In the genomic region with DNA sequence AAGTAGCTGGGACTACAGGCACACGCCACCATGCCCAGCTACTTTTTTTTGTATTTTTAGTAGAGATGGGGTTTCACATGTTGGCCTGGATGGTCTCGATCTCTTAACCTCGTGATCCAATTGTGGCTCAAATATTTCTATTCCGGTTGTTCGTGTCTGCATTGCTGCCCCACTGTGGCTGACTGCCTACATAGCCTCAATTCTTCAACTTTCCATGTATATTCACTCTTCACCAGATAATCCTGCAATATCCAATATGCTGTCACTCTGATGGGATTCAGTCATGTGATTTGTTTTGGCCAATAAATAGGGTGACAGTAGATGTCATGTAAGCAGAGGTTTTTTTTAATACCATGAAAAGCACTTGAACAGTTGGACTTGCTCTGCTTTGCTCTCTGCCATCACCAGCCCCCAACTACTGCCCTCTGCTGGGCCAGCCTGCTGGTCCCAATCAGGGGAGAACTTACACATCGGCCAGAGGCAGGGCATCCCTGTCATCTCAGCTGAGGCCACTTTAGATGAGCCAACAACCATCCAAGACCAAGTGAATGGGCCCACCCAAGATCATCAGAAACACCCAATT, we compare ENCODE assay signal across 9 cellular contexts. TPM values are rescaled to one million over a fixed set of nuclear protein-coding genes. Genes with fewer than 3 reads are reported as not detected.
A peak's percentile ranks its signal among the peaks of the same experiment; 100 is the strongest.
DNase-seq lines count a peak whose midpoint lies in the region; ATAC-seq and TF ChIP-seq lines count a peak whose summit lies in the region.
"Had no signal": no experiment of that assay in that cellular context is flagged by ENCODE, and none has a peak within 500 bp of the region (broad histone marks: within the 10 kb centered on the region; RNA-seq: fewer than 3 reads in every experiment).

No MANE protein-coding gene starts in this region.

- no peak for ATAC-seq in body of pancreas
- ATAC-seq in HG03039 (IDR thresholded peaks at IDR 0.05; ENCODE audit: unreplicated experiment), result no peak
- no peak for ATAC-seq in activated T-helper 17 cell treated with anti-CD3 and anti-CD28 coated beads, Interleukin-2, amount 50 U/mL, for 72 hours (replicated peaks)

- H3K36me3 ChIP-seq in OCI-LY1 (ENCODE audit: insufficient read depth, low read length) (peaks cover 34% of the 10 kb centered on the region), body of pancreas (replicated peaks in 1 of 2; ENCODE audit: insufficient read depth in 1 of 2, low read depth in 2 of 2) (no peaks in the 10 kb centered on the region), stomach (peaks cover 0 to 17% (median 13%) of the 10 kb centered on the region in 4 donors)

- H3K4me3 Mint-ChIP-seq in activated T-helper 17 cell treated with anti-CD3 and anti-CD28 coated beads, Interleukin-2, amount 50 U/mL, for 72 hours, result no peak overlapping the region

- H3K4me1 ChIP-seq in OCI-LY1 (ENCODE audit: insufficient read depth, low read length, severe bottlenecking) (no peaks in the 10 kb centered on the region), body of pancreas (no peaks in the 10 kb centered on the region), stomach (no peaks in the 10 kb centered on the region)

- H3K79me2 ChIP-seq in OCI-LY1 (ENCODE audit: insufficient read depth, low read length), result no peaks in the 10 kb centered on the region

- peaks cover 73% of the 10 kb centered on the region for H3K36me3 Mint-ChIP-seq in activated T-helper 17 cell treated with anti-CD3 and anti-CD28 coated beads, Interleukin-2, amount 50 U/mL, for 72 hours (ENCODE audit: low read depth)

- in situ Hi-C loops in ACHN (cut with HindIII; ENCODE audit: low pct_ligation_motif_present, low pct_unique_long_range_greater_than_20kb, low sequenced_read_pairs), result no loop called here

- no peaks in the 10 kb centered on the region for H3F3A ChIP-seq in OCI-LY1 (ENCODE audit: insufficient read depth, low read length)

- H3K9me2 ChIP-seq in OCI-LY1 (ENCODE audit: low read depth, low read length), result no peaks in the 10 kb centered on the region

- no peaks in the 10 kb centered on the region for H3K27me3 ChIP-seq in OCI-LY1 (ENCODE audit: insufficient read depth, low read length)
- H3K27me3 ChIP-seq in body of pancreas, result no peaks in the 10 kb centered on the region
- H3K27me3 ChIP-seq in stomach, result no peaks in the 10 kb centered on the region

- H3K9ac ChIP-seq in OCI-LY1 (ENCODE audit: low read length), result no peak overlapping the region

- no peak overlapping the region for H2AFZ ChIP-seq in OCI-LY1 (ENCODE audit: low read length)

- peaks cover 5% of the 10 kb centered on the region for H3K9me3 Mint-ChIP-seq in activated T-helper 17 cell treated with anti-CD3 and anti-CD28 coated beads, Interleukin-2, amount 50 U/mL, for 72 hours

- H3K4me1 Mint-ChIP-seq in activated T-helper 17 cell treated with anti-CD3 and anti-CD28 coated beads, Interleukin-2, amount 50 U/mL, for 72 hours, result no peaks in the 10 kb centered on the region

- H3K9me3 ChIP-seq in OCI-LY1 (ENCODE audit: low read length), result no peaks in the 10 kb centered on the region
- no peaks in the 10 kb centered on the region for H3K9me3 ChIP-seq in body of pancreas
- H3K9me3 ChIP-seq in stomach, result no peaks in the 10 kb centered on the region

- H4K20me1 ChIP-seq in OCI-LY1 (ENCODE audit: insufficient read depth, low read length), result no peaks in the 10 kb centered on the region

- no peak for TF ChIP-seq EP300 in stomach (IDR thresholded peaks at IDR 0.05)

- no peak overlapping the region for H3K4me2 ChIP-seq in OCI-LY1 (ENCODE audit: low read length)

- WGBS in body of pancreas, 2 donors, result 90 to 95% methylated on average over 6 of the region's 6 CpGs
- WGBS in stomach, 5 donors, result 80 to 97% (median 89%) methylated on average over 6 of the region's 6 CpGs

- H3K27me3 Mint-ChIP-seq in activated T-helper 17 cell treated with anti-CD3 and anti-CD28 coated beads, Interleukin-2, amount 50 U/mL, for 72 hours, result no peaks in the 10 kb centered on the region

- DNase-seq in ACHN, result peak; percentile 31
- no peak for DNase-seq in fibroblast of pulmonary artery (ENCODE audit: low read depth)
- DNase-seq in body of pancreas, result no peak
- no peak for DNase-seq in stomach

- intact Hi-C loops in body of pancreas (cut with DNase I) (no loop called here), stomach (cut with DNase I; ENCODE audit: low total_unique reads) (no loop called here)

- peak; percentile 45 for TF ChIP-seq CTCF in GM12873 (IDR thresholded peaks at IDR 0.05; ENCODE audit: insufficient read depth, low read depth, low read length, missing control alignments)
- peak; percentile 47; the same call in 1 of the 2 replicates for TF ChIP-seq CTCF in OCI-LY1 (IDR thresholded peaks at IDR 0.05; ENCODE audit: low read length)
- TF ChIP-seq CTCF in fibroblast of pulmonary artery (IDR thresholded peaks at IDR 0.05; ENCODE audit: low read length, missing control alignments), result peak; percentile 16
- TF ChIP-seq CTCF in body of pancreas (IDR thresholded peaks at IDR 0.05), result no peak
- TF ChIP-seq CTCF in stomach (IDR thresholded peaks at IDR 0.05), result no peak

- no peak overlapping the region for H3K27ac Mint-ChIP-seq in activated T-helper 17 cell treated with anti-CD3 and anti-CD28 coated beads, Interleukin-2, amount 50 U/mL, for 72 hours

- H3K27ac ChIP-seq in OCI-LY1 (ENCODE audit: low read depth, low read length, poor library complexity, severe bottlenecking) (no peak overlapping the region), body of pancreas (no peak overlapping the region), stomach (no peak overlapping the region)
- H3K27ac ChIP-seq: HL-60 had no signal

- no peak overlapping the region for H3K4me3 ChIP-seq in OCI-LY1 (ENCODE audit: low read depth, low read length, poor library complexity, severe bottlenecking)
- H3K4me3 ChIP-seq in fibroblast of pulmonary artery (replicated peaks; ENCODE audit: low read depth, low read length), result no peak overlapping the region
- H3K4me3 ChIP-seq in body of pancreas, result no peak overlapping the region
- H3K4me3 ChIP-seq in stomach, result no peak overlapping the region

- TF ChIP-seq POLR2A in body of pancreas (IDR thresholded peaks at IDR 0.05), result no peak
- TF ChIP-seq POLR2A in stomach (IDR thresholded peaks at IDR 0.05), result no peak

RNA-seq across cellular contexts. Expression of a gene that starts 56.7 kb away (rescaled TPM):
- total RNA-seq in body of pancreas, result 10 to 100 TPM; 19.5 to 21.4 TPM
- 10 to 100 TPM in 3 of 5 donors, 1 to 10 TPM in 2; 4.7 to 52.7 (median 11.2) TPM for total RNA-seq in stomach
- polyA plus RNA-seq in stomach, result 1 to 10 TPM; 3.1 to 7.0 (median 3.7) TPM
- 10 to 100 TPM; 16.5 to 25.4 TPM for total RNA-seq in activated T-helper 17 cell treated with anti-CD3 and anti-CD28 coated beads, Interleukin-2, amount 50 U/mL, for 72 hours

Comparison
In these comparisons a context has a peak if more than half of its experiments do, and no peak if none do; other contexts are left out.
1. CTCF ChIP-seq: peak in GM12873 (single experiment), OCI-LY1 (single experiment) and fibroblast of pulmonary artery (single experiment); none in body of pancreas (0 of 7) and stomach (0 of 7).